Comparison of ENCODE assay signal across 12 cellular contexts in genomic region chr12:15978431-15978950, GRCh38.
A peak's percentile ranks its signal among the peaks of the same experiment; 100 is the strongest.
DNase-seq lines count a peak whose midpoint lies in the region; ATAC-seq lines count a peak whose summit lies in the region.
"Had no signal": no experiment of that assay in that cellular context is flagged by ENCODE, and none has a peak within 500 bp of the region (broad histone marks: within the 10 kb centered on the region; RNA-seq: fewer than 3 reads in every experiment).

No MANE protein-coding gene starts in this region.

- H3K4me3 ChIP-seq in ACC112 (ENCODE audit: low read depth, low read length), result peak overlapping the region; percentile 43; the same call in 1 of the 2 replicates

- no peak for ATAC-seq in activated CD8-positive, alpha-beta T cell treated with anti-CD3 and anti-CD28 coated beads, Interleukin-2, amount 10 ng/mL, durations not matched to agents 7 days and 5 days
- no peak for ATAC-seq in HG03565 (IDR thresholded peaks at IDR 0.05; ENCODE audit: unreplicated experiment)
- ATAC-seq: T-cell had no signal

- H3K27me3 Mint-ChIP-seq in activated CD8-positive, alpha-beta T cell treated with anti-CD3 and anti-CD28 coated beads, Interleukin-2, amount 10 ng/mL, durations not matched to agents 7 days and 5 days (ENCODE audit: low read depth), result no peaks in the 10 kb centered on the region
- H3K27me3 Mint-ChIP-seq: T-cell had no signal

- H3K9me3 Mint-ChIP-seq in activated CD8-positive, alpha-beta T cell treated with anti-CD3 and anti-CD28 coated beads, Interleukin-2, amount 10 ng/mL, durations not matched to agents 7 days and 5 days (ENCODE audit: insufficient read depth), result no peaks in the 10 kb centered on the region
- H3K9me3 Mint-ChIP-seq: T-cell had no signal

- DNase-seq in M059J (ENCODE audit: low read depth) (peak; percentile 86), epithelial cell of prostate (ENCODE audit: low read depth, low spot score) (no peak), lung microvascular endothelial cell (ENCODE audit: low read depth in 2 of 2) (peak; percentile 82 to 91), H4 (ENCODE audit: low spot score) (no peak), NCI-H748 treated with DMSO at 0.1 percent for 48 hours (lab: John Stamatoyannopoulos, UW) (no peak)
- no peak for DNase-seq in activated CD8-positive, alpha-beta T cell treated with anti-CD3 and anti-CD28 coated beads, Interleukin-2, amount 10 ng/mL, durations not matched to agents 7 days and 5 days
- DNase-seq: midbrain; stimulated activated CD4-positive, alpha-beta T cell treated with anti-CD3 and anti-CD28 coated beads, Interleukin-2, amount 100 ng/mL, for 24 hours; T-cell had no signal

- no peaks in the 10 kb centered on the region for H3K79me2 ChIP-seq in ACC112 (ENCODE audit: control insufficient read depth, insufficient read depth, low read length, unreplicated experiment)

- H3K4me1 Mint-ChIP-seq in activated CD8-positive, alpha-beta T cell treated with anti-CD3 and anti-CD28 coated beads, Interleukin-2, amount 10 ng/mL, durations not matched to agents 7 days and 5 days (ENCODE audit: low read depth), result no peaks in the 10 kb centered on the region
- H3K4me1 Mint-ChIP-seq: T-cell had no signal

- peak overlapping the region; percentile 96 for H3K27ac ChIP-seq in ACC112 (ENCODE audit: low read depth, low read length)
- peak overlapping the region; percentile 65 for H3K27ac ChIP-seq in epithelial cell of prostate
- H3K27ac ChIP-seq: HL-60 had no signal

- H3K4me3 Mint-ChIP-seq in activated CD8-positive, alpha-beta T cell treated with anti-CD3 and anti-CD28 coated beads, Interleukin-2, amount 10 ng/mL, durations not matched to agents 7 days and 5 days, result no peak overlapping the region
- H3K4me3 Mint-ChIP-seq: T-cell had no signal

- CTCF ChIA-PET in activated CD8-positive, alpha-beta T cell treated with anti-CD3 and anti-CD28 coated beads, Interleukin-2, amount 10 ng/mL, durations not matched to agents 7 days and 5 days (lab: Charles Lee), result no interaction called here

- H2AFZ ChIP-seq in ACC112 (ENCODE audit: low read length, unreplicated experiment), result peak overlapping the region; percentile 9

- peaks cover 5% of the 10 kb centered on the region for H3K36me3 Mint-ChIP-seq in activated CD8-positive, alpha-beta T cell treated with anti-CD3 and anti-CD28 coated beads, Interleukin-2, amount 10 ng/mL, durations not matched to agents 7 days and 5 days (ENCODE audit: low read depth)

- POLR2A ChIA-PET in activated CD8-positive, alpha-beta T cell treated with anti-CD3 and anti-CD28 coated beads, Interleukin-2, amount 10 ng/mL, durations not matched to agents 7 days and 5 days (lab: Charles Lee), result no interaction called here

- H3K4me1 ChIP-seq in ACC112 (ENCODE audit: control insufficient read depth, insufficient read depth, low read length, unreplicated experiment), result peaks cover 57% of the 10 kb centered on the region

- H3K27ac Mint-ChIP-seq in activated CD8-positive, alpha-beta T cell treated with anti-CD3 and anti-CD28 coated beads, Interleukin-2, amount 10 ng/mL, durations not matched to agents 7 days and 5 days, result no peak overlapping the region
- H3K27ac Mint-ChIP-seq: T-cell had no signal

- no peaks in the 10 kb centered on the region for H3K27me3 ChIP-seq in ACC112 (ENCODE audit: insufficient read depth, low read length)

- H3K36me3 ChIP-seq in ACC112 (ENCODE audit: insufficient read depth, low read length), result peaks cover 8% of the 10 kb centered on the region

Comparison
In these comparisons a context has a peak if more than half of its experiments do, and no peak if none do; other contexts are left out.
1. DNase-seq: peak in M059J (single experiment) and lung microvascular endothelial cell (2 of 2); none in epithelial cell of prostate (single experiment), H4 (single experiment), NCI-H748 treated with DMSO at 0.1 percent for 48 hours (single experiment) and activated CD8-positive, alpha-beta T cell treated with anti-CD3 and anti-CD28 coated beads, Interleukin-2, amount 10 ng/mL, durations not matched to agents 7 days and 5 days (single experiment).